In the genomic region with DNA sequence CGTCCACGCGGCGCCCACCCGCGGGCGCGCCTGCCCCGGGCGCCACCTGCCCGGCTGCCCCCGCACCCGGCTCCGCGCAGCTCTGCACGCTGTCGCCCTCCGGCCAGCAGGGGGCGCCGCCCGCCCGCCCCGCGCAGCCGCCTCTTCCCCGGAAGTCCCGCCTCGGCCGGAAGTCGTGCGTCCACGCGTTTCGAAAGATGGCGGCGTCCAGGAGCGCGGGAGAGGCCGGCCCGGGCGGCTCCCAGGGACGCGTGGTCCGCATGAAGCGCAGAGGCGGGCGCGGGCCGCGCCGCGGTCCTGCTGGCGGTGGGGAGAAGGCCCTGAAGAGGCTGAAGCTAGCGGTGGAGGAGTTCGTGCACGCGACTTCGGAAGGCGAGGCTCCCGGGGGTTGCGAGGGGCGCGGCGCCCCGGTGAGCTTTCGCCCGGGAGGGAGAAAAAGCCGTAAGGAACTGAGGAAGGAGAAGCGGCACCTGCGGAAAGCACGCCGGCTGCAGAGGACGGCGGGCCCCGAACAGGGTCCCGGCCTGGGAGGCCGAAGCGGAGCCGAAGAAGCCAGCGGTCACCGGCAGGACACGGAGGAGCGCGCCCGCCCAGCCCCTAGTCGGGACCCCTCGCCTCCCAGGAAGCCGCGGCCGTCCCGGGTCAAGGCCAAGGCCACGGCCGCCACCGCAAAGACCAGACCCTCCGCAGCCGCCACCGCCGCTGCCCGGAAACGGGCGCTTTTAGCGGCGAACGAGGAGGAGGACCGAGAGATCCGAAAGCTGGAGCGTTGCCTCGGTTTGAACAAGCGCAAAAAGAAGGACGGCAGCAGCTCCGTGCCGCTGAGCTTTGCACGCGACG, we compare ENCODE assay signal across 1 cellular context.
TF ChIP-seq lines count a peak whose summit lies in the region.

A gene with protein sequence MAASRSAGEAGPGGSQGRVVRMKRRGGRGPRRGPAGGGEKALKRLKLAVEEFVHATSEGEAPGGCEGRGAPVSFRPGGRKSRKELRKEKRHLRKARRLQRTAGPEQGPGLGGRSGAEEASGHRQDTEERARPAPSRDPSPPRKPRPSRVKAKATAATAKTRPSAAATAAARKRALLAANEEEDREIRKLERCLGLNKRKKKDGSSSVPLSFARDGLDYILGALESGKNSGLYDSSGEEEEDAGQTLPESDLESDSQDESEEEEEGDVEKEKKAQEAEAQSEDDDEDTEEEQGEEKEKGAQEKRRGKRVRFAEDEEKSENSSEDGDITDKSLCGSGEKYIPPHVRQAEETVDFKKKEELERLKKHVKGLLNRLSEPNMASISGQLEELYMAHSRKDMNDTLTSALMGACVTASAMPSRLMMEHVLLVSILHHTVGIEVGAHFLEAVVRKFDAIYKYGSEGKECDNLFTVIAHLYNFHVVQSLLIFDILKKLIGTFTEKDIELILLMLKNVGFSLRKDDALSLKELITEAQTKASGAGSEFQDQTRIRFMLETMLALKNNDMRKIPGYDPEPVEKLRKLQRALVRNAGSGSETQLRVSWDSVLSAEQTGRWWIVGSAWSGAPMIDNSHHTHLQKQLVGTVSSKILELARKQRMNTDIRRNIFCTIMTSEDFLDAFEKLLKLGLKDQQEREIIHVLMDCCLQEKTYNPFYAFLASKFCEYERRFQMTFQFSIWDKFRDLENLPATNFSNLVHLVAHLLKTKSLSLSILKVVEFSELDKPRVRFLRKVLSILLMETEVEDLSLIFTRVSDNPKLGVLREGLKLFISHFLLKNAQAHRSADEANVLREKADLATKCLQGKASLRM (plus strand): TSS at position 172 of the 840 bp plus-strand sequence. CDS start 26 bp downstream, at position 198.

TF ChIP-seq in HepG2, 621 proteins besides CTCF, POLR2A, EP300 and RAD21 (continued from another document and continues in another):
- peak; percentile 86 for TF ChIP-seq KDM2A (CRISPR knock-in tag; IDR thresholded peaks at IDR 0.05; ENCODE audit: borderline replicate concordance, low read depth)
- 0 out of 2 replicates have a peak, but pooled peaks have one; percentile 83 for TF ChIP-seq ZNF530 (CRISPR knock-in tag; IDR thresholded peaks at IDR 0.05; ENCODE audit: low read depth)
- peak; percentile 43 for TF ChIP-seq MED1 (CRISPR knock-in tag; IDR thresholded peaks at IDR 0.05)
- TF ChIP-seq ZFY (CRISPR knock-in tag; IDR thresholded peaks at IDR 0.05): peak; percentile 88
- TF ChIP-seq STAT5B (CRISPR knock-in tag; IDR thresholded peaks at IDR 0.05): 0 out of 2 replicates have a peak, but pooled peaks have one; percentile 14
- TF ChIP-seq MAFG (CRISPR knock-in tag; IDR thresholded peaks at IDR 0.05): no peak
- no peak for TF ChIP-seq RORA (CRISPR knock-in tag; IDR thresholded peaks at IDR 0.05)
- TF ChIP-seq ZZZ3 (CRISPR knock-in tag; IDR thresholded peaks at IDR 0.05; ENCODE audit: borderline replicate concordance): no peak
- no peak for TF ChIP-seq ZNF652 (CRISPR knock-in tag; IDR thresholded peaks at IDR 0.05; ENCODE audit: borderline replicate concordance, low read depth)
- TF ChIP-seq, protein P1, sequence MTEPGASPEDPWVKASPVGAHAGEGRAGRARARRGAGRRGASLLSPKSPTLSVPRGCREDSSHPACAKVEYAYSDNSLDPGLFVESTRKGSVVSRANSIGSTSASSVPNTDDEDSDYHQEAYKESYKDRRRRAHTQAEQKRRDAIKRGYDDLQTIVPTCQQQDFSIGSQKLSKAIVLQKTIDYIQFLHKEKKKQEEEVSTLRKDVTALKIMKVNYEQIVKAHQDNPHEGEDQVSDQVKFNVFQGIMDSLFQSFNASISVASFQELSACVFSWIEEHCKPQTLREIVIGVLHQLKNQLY (CRISPR knock-in tag; IDR thresholded peaks at IDR 0.05): no peak
- TF ChIP-seq ZNF230 (CRISPR knock-in tag; IDR thresholded peaks at IDR 0.05): 0 out of 2 replicates have a peak, but pooled peaks have one; percentile 58
- no peak for TF ChIP-seq ZNF570 (CRISPR knock-in tag; IDR thresholded peaks at IDR 0.05; ENCODE audit: borderline replicate concordance)
- TF ChIP-seq, protein P2, sequence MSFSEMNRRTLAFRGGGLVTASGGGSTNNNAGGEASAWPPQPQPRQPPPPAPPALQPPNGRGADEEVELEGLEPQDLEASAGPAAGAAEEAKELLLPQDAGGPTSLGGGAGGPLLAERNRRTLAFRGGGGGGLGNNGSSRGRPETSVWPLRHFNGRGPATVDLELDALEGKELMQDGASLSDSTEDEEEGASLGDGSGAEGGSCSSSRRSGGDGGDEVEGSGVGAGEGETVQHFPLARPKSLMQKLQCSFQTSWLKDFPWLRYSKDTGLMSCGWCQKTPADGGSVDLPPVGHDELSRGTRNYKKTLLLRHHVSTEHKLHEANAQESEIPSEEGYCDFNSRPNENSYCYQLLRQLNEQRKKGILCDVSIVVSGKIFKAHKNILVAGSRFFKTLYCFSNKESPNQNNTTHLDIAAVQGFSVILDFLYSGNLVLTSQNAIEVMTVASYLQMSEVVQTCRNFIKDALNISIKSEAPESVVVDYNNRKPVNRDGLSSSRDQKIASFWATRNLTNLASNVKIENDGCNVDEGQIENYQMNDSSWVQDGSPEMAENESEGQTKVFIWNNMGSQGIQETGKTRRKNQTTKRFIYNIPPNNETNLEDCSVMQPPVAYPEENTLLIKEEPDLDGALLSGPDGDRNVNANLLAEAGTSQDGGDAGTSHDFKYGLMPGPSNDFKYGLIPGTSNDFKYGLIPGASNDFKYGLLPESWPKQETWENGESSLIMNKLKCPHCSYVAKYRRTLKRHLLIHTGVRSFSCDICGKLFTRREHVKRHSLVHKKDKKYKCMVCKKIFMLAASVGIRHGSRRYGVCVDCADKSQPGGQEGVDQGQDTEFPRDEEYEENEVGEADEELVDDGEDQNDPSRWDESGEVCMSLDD (CRISPR knock-in tag; IDR thresholded peaks at IDR 0.05; ENCODE audit: borderline replicate concordance): no peak
- TF ChIP-seq, protein P3, sequence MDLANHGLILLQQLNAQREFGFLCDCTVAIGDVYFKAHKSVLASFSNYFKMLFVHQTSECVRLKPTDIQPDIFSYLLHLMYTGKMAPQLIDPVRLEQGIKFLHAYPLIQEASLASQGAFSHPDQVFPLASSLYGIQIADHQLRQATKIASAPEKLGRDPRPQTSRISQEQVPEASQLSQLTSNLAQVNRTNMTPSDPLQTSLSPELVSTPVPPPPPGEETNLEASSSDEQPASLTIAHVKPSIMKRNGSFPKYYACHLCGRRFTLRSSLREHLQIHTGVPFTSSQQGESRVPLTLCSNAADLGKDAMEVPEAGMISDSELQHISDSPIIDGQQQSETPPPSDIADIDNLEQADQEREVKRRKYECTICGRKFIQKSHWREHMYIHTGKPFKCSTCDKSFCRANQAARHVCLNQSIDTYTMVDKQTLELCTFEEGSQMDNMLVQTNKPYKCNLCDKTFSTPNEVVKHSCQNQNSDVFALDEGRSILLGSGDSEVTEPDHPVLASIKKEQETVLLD (CRISPR knock-in tag; IDR thresholded peaks at IDR 0.05; ENCODE audit: low read depth): peak; percentile 38; the same call in 1 of the 2 replicates
- peak; percentile 33 for TF ChIP-seq IKZF4 (CRISPR knock-in tag; IDR thresholded peaks at IDR 0.05; ENCODE audit: borderline replicate concordance, low read depth, not compliant biosample characterization)
- TF ChIP-seq TCF7L2 (IDR thresholded peaks at IDR 0.05; ENCODE audit: low read depth, low read length): no peak
- peak; percentile 88 for TF ChIP-seq KAT8 (CRISPR knock-in tag; IDR thresholded peaks at IDR 0.05)
- TF ChIP-seq TRIM24 (CRISPR knock-in tag; IDR thresholded peaks at IDR 0.05): no peak
- no peak for TF ChIP-seq FOSL2 (CRISPR knock-in tag; IDR thresholded peaks at IDR 0.05)
- no peak for TF ChIP-seq CHD2 (IDR thresholded peaks at IDR 0.05; ENCODE audit: low read depth, low read length)
- no peak for TF ChIP-seq GZF1 (CRISPR knock-in tag; IDR thresholded peaks at IDR 0.05)
- no peak for TF ChIP-seq U2AF1 (optimal IDR thresholded peaks at IDR 0.05; ENCODE audit: low read depth, low read length)
- TF ChIP-seq, protein P4, sequence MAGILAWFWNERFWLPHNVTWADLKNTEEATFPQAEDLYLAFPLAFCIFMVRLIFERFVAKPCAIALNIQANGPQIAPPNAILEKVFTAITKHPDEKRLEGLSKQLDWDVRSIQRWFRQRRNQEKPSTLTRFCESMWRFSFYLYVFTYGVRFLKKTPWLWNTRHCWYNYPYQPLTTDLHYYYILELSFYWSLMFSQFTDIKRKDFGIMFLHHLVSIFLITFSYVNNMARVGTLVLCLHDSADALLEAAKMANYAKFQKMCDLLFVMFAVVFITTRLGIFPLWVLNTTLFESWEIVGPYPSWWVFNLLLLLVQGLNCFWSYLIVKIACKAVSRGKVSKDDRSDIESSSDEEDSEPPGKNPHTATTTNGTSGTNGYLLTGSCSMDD (CRISPR knock-in tag; IDR thresholded peaks at IDR 0.05): no peak
- TF ChIP-seq IRX3 (CRISPR knock-in tag; IDR thresholded peaks at IDR 0.05; ENCODE audit: borderline replicate concordance, low read depth): peak; percentile 67; the same call in 1 of the 2 replicates
- TF ChIP-seq ZNF326 (CRISPR knock-in tag; IDR thresholded peaks at IDR 0.05; ENCODE audit: borderline replicate concordance): no peak
- no peak for TF ChIP-seq SETDB1 (CRISPR knock-in tag; IDR thresholded peaks at IDR 0.05; ENCODE audit: borderline replicate concordance)
- no peak for TF ChIP-seq ZNF44 (CRISPR knock-in tag; IDR thresholded peaks at IDR 0.05)
- no peak for TF ChIP-seq ZNF773 (CRISPR knock-in tag; IDR thresholded peaks at IDR 0.05; ENCODE audit: borderline replicate concordance)
- no peak for TF ChIP-seq JUND (CRISPR knock-in tag; IDR thresholded peaks at IDR 0.05)
- TF ChIP-seq, protein P5, sequence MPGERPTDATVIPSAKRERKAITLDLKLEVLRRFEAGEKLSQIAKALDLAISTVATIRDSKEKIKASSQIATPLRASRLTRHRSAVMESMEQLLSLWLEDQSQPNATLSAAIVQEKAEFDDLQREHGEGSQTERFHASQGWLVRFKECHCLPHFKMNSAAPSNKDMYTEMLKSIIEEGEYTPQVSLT (CRISPR knock-in tag; IDR thresholded peaks at IDR 0.05; ENCODE audit: borderline replicate concordance, low read depth): no peak; the same call in 1 of the 2 replicates
- no peak for TF ChIP-seq TCF7 (IDR thresholded peaks at IDR 0.05; ENCODE audit: low read depth)
- TF ChIP-seq SRSF9 (IDR thresholded peaks at IDR 0.05; ENCODE audit: borderline replicate concordance, insufficient read depth, low read depth, low read length, poor library complexity, severe bottlenecking): no peak
- peak; percentile 61; the same call in 1 of the 2 replicates for TF ChIP-seq HCFC1 (IDR thresholded peaks at IDR 0.05; ENCODE audit: low read depth, low read length)
- no peak; the same call in 1 of the 2 replicates for TF ChIP-seq ISL2 (CRISPR knock-in tag; IDR thresholded peaks at IDR 0.05)
- TF ChIP-seq SRSF4 (IDR thresholded peaks at IDR 0.05; ENCODE audit: low read depth, low read length, poor library complexity, severe bottlenecking): no peak
- TF ChIP-seq, protein P6, sequence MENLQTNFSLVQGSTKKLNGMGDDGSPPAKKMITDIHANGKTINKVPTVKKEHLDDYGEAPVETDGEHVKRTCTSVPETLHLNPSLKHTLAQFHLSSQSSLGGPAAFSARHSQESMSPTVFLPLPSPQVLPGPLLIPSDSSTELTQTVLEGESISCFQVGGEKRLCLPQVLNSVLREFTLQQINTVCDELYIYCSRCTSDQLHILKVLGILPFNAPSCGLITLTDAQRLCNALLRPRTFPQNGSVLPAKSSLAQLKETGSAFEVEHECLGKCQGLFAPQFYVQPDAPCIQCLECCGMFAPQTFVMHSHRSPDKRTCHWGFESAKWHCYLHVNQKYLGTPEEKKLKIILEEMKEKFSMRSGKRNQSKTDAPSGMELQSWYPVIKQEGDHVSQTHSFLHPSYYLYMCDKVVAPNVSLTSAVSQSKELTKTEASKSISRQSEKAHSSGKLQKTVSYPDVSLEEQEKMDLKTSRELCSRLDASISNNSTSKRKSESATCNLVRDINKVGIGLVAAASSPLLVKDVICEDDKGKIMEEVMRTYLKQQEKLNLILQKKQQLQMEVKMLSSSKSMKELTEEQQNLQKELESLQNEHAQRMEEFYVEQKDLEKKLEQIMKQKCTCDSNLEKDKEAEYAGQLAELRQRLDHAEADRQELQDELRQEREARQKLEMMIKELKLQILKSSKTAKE (CRISPR knock-in tag; IDR thresholded peaks at IDR 0.05; ENCODE audit: borderline replicate concordance): no peak; the same call in none of the 2 replicates
- peak; percentile 84 for TF ChIP-seq SIN3B (IDR thresholded peaks at IDR 0.05; ENCODE audit: low read length)
- TF ChIP-seq, protein P7, sequence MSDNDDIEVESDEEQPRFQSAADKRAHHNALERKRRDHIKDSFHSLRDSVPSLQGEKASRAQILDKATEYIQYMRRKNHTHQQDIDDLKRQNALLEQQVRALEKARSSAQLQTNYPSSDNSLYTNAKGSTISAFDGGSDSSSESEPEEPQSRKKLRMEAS (IDR thresholded peaks at IDR 0.05): peak; percentile 94
- no peak for TF ChIP-seq TEAD2 (CRISPR knock-in tag; IDR thresholded peaks at IDR 0.05)
- TF ChIP-seq, protein P8, sequence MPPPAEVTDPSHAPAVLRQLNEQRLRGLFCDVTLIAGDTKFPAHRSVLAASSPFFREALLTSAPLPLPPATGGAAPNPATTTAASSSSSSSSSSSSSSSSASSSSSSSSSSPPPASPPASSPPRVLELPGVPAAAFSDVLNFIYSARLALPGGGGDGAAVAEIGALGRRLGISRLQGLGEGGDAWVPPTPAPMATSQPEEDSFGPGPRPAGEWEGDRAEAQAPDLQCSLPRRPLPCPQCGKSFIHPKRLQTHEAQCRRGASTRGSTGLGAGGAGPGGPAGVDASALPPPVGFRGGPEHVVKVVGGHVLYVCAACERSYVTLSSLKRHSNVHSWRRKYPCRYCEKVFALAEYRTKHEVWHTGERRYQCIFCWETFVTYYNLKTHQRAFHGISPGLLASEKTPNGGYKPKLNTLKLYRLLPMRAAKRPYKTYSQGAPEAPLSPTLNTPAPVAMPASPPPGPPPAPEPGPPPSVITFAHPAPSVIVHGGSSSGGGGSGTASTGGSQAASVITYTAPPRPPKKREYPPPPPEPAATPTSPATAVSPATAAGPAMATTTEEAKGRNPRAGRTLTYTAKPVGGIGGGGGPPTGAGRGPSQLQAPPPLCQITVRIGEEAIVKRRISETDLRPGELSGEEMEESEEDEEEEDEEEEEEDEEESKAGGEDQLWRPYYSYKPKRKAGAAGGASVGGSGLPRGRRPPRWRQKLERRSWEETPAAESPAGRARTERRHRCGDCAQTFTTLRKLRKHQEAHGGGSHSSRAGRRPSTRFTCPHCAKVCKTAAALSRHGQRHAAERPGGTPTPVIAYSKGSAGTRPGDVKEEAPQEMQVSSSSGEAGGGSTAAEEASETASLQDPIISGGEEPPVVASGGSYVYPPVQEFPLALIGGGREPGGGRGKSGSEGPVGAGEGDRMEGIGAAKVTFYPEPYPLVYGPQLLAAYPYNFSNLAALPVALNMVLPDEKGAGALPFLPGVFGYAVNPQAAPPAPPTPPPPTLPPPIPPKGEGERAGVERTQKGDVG (CRISPR knock-in tag; IDR thresholded peaks at IDR 0.05; ENCODE audit: borderline replicate concordance): no peak; the same call in 1 of the 2 replicates
- no peak for TF ChIP-seq TGIF2 (CRISPR knock-in tag; IDR thresholded peaks at IDR 0.05)
- peak; percentile 94 for TF ChIP-seq GABPB1 (CRISPR knock-in tag; IDR thresholded peaks at IDR 0.05)
- 0 out of 2 replicates have a peak, but pooled peaks have one; percentile 21 for TF ChIP-seq SP5 (CRISPR knock-in tag; IDR thresholded peaks at IDR 0.05; ENCODE audit: borderline replicate concordance, low read depth)
- no peak for TF ChIP-seq KAT2B (IDR thresholded peaks at IDR 0.05; ENCODE audit: borderline replicate concordance, low read depth, low read length)
- TF ChIP-seq ZFP37 (CRISPR knock-in tag; IDR thresholded peaks at IDR 0.05; ENCODE audit: borderline replicate concordance): no peak
- TF ChIP-seq, protein P9, sequence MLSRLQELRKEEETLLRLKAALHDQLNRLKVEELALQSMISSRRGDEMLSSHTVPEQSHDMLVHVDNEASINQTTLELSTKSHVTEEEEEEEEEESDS (CRISPR knock-in tag; IDR thresholded peaks at IDR 0.05; ENCODE audit: borderline replicate concordance): 0 out of 2 replicates have a peak, but pooled peaks have one; percentile 67
- TF ChIP-seq YEATS2 (CRISPR knock-in tag; IDR thresholded peaks at IDR 0.05; ENCODE audit: borderline replicate concordance): peak; percentile 60; the same call in 1 of the 2 replicates
- TF ChIP-seq ZNF263 (CRISPR knock-in tag; IDR thresholded peaks at IDR 0.05): 0 out of 2 replicates have a peak, but pooled peaks have one; percentile 26
